In the genomic region with DNA sequence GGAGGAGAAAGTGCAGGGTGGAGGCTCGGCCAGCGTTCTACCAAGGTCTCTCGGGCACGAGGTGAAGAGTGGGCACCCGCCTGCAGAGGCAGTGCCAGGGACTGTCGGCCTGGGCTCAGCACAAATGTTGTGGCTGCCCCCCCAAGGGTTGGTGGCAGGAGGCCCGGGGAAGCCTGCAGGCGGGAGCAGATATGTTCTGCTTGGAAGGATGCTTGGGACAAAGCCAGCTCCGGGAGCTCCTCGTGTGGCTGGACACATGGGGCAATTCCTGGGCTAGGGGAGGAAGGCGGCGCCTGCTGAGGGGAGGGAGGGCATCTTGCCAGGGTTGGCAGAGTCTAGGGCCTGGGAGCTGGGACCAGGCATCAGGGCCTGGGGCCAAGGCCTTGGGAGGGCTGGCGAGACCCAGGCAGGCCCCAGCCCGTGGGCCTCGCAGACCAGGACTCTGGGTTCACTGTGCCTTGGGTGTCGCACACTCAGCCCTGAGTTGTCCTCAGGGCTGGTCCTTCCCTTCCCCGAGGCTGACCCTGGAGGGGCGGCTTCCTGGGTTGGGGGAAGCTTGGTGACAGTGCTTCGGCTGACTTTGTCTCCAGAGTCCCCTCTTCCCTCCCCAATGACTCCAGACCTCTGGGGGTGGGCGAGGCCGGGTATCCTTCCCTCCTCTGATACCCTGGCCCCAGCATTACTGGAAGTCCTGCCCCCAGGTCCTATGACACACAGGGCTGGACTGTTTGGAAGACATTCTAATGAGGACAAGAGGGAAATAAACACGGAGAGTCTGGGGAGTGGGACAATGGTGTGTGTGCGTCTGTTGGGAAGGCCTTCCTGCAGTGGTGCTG, we compare ENCODE assay signal across 10 cellular contexts. TPM values are rescaled to one million over a fixed set of nuclear protein-coding genes. Genes with fewer than 3 reads are reported as not detected.
DNase-seq lines count a peak whose midpoint lies in the region; ATAC-seq and TF ChIP-seq lines count a peak whose summit lies in the region.
"Had no signal": no experiment of that assay in that cellular context is flagged by ENCODE, and none has a peak within 500 bp of the region (broad histone marks: within the 10 kb centered on the region; RNA-seq: fewer than 3 reads in every experiment).

No MANE protein-coding gene starts in this region.

- no peak overlapping the region for H3K4me3 ChIP-seq in AG10803 (ENCODE audit: low read length)

- no peak overlapping the region for H3K4me3 Mint-ChIP-seq in osteocyte (ENCODE audit: unreplicated experiment)

- DNase-seq in AG10803 (ENCODE audit: low read depth) (peak; percentile 82), Right ventricle myocardium inferior (ENCODE audit: missing footprints) (peak; percentile 92), osteocyte (ENCODE audit: extremely low spot score, unreplicated experiment) (peak; percentile 91), COR-L47 (lab: John Stamatoyannopoulos, UW) (no peak), SIG-M5 (lab: John Stamatoyannopoulos, UW) (no peak)
- DNase-seq: NCI-H1092 treated with DMSO at 0.1 percent for 48 hours, T-helper 1 cell had no signal

- ATAC-seq in SK-N-SH treated with all-trans-retinoic acid at 6 μM for 48 hours = peak; percentile 12; the same call in 2 of the 3 replicates
- ATAC-seq in Right ventricle myocardium inferior = peak; percentile 66
- no peak for ATAC-seq in GM21528 (IDR thresholded peaks at IDR 0.05; ENCODE audit: low FRiP score, unreplicated experiment)
- no peak for ATAC-seq in GM18907 (IDR thresholded peaks at IDR 0.05; ENCODE audit: unreplicated experiment)

- no peak for TF ChIP-seq CTCF in AG10803 (conservative IDR thresholded peaks at IDR 0.05; ENCODE audit: low read length)
- TF ChIP-seq CTCF in osteocyte (IDR thresholded peaks at IDR 0.05) = peak; percentile 14

- peaks cover 50% of the 10 kb centered on the region for H3K4me1 Mint-ChIP-seq in osteocyte (ENCODE audit: unreplicated experiment)

- peak overlapping the region; percentile 82 for H3K27ac Mint-ChIP-seq in osteocyte (ENCODE audit: unreplicated experiment)

- H3K27me3 Mint-ChIP-seq in osteocyte (ENCODE audit: unreplicated experiment) = no peaks in the 10 kb centered on the region

- intact Hi-C loops in Right ventricle myocardium inferior (cut with DNase I) = loop anchor here (5.0 kb wide), 1 partner anchor 49 kb away; no protein-coding TSS in a partner anchor

- H3K36me3 Mint-ChIP-seq in osteocyte (ENCODE audit: unreplicated experiment) = no peaks in the 10 kb centered on the region

- no peaks in the 10 kb centered on the region for H3K9me3 Mint-ChIP-seq in osteocyte (ENCODE audit: unreplicated experiment)

TF ChIP-seq in SK-N-SH treated with all-trans-retinoic acid at 6 μM for 48 hours, 23 proteins besides CTCF, POLR2A, EP300 and RAD21:
- TF ChIP-seq SNAI2 (CRISPR knock-in tag; IDR thresholded peaks at IDR 0.05) (no peak), ZNF565 (CRISPR knock-in tag; conservative IDR thresholded peaks at IDR 0.05; ENCODE audit: low read depth) (no peak), ZFP3 (CRISPR knock-in tag; IDR thresholded peaks at IDR 0.05) (no peak)

RNA-seq across cellular contexts. Expression of a gene that starts 30.2 kb away (rescaled TPM):
- 81.1 TPM for total RNA-seq in Right ventricle myocardium inferior
- total RNA-seq in osteocyte = 215 and 251 TPM in 2 replicates

RNA-seq across cellular contexts. Expression of a gene that starts 38.6 kb away (rescaled TPM):
- 37.5 TPM for total RNA-seq in Right ventricle myocardium inferior
- total RNA-seq in osteocyte = 11.9 and 13.7 TPM in 2 replicates

Comparison
In these comparisons a context has a peak if more than half of its experiments do, and no peak if none do; other contexts are left out.
1. DNase-seq: peak in AG10803 (single experiment), Right ventricle myocardium inferior (single experiment) and osteocyte (single experiment); none in COR-L47 (single experiment) and SIG-M5 (single experiment).
2. ATAC-seq: peak in SK-N-SH treated with all-trans-retinoic acid at 6 μM for 48 hours (single experiment) and Right ventricle myocardium inferior (single experiment); none in GM21528 (single experiment) and GM18907 (single experiment).